ENCODE assay signal across 22 cellular contexts in genomic region chr4:94358101-94358500, GRCh38. TPM values are rescaled to one million over a fixed set of nuclear protein-coding genes. Genes with fewer than 3 reads are reported as not detected.
A peak's percentile ranks its signal among the peaks of the same experiment; 100 is the strongest.
DNase-seq lines count a peak whose midpoint lies in the region; FAIRE-seq and TF ChIP-seq lines count a peak whose summit lies in the region.
"Had no signal": no experiment of that assay in that cellular context is flagged by ENCODE, and none has a peak within 500 bp of the region (broad histone marks: within the 10 kb centered on the region; RNA-seq: fewer than 3 reads in every experiment).

No MANE protein-coding gene starts in this region.

- no peaks in the 10 kb centered on the region for H3K4me1 ChIP-seq in mammary epithelial cell (ENCODE audit: insufficient read depth, low read length)
- H3K4me1 ChIP-seq in breast epithelium, result no peaks in the 10 kb centered on the region
- no peaks in the 10 kb centered on the region for H3K4me1 ChIP-seq in keratinocyte (ENCODE audit: control insufficient read depth, extremely low read depth, insufficient read depth, low read length)

- H2AFZ ChIP-seq in mammary epithelial cell (ENCODE audit: low read depth, low read length) (no peak overlapping the region), keratinocyte (ENCODE audit: control insufficient read depth, low read length) (no peak overlapping the region)
- H2AFZ ChIP-seq: GM23338 had no signal

- H3K4me3 ChIP-seq in mammary epithelial cell (replicated peaks in 1 of 3; ENCODE audit: insufficient read depth in 1 of 3, low read depth in 2 of 3, low read length in 3 of 3) (no peak overlapping the region), breast epithelium (no peak overlapping the region), epithelial cell of esophagus (ENCODE audit: low read length) (no peak overlapping the region), keratinocyte (ENCODE audit: control insufficient read depth in 2 of 3, extremely low read depth in 1 of 3, insufficient read depth in 2 of 3, low read depth in 1 of 3, low read length in 3 of 3) (no peak overlapping the region)
- H3K4me3 ChIP-seq: A549, GM23338 had no signal

- TF ChIP-seq CTCF in mammary epithelial cell (conservative IDR thresholded peaks at IDR 0.05 in 1 of 2, IDR thresholded peaks at IDR 0.05 in 1 of 2; ENCODE audit: extremely low read depth in 1 of 2, insufficient read depth in 1 of 2, low read depth in 1 of 2, low read length in 2 of 2), result no peak
- no peak for TF ChIP-seq CTCF in breast epithelium (IDR thresholded peaks at IDR 0.05)
- TF ChIP-seq CTCF in epithelial cell of esophagus (IDR thresholded peaks at IDR 0.05; ENCODE audit: insufficient read depth, low read depth, low read length, missing control alignments), result no peak
- no peak for TF ChIP-seq CTCF in keratinocyte (optimal IDR thresholded peaks at IDR 0.05 in 1 of 3, IDR thresholded peaks at IDR 0.05 in 1 of 3, conservative IDR thresholded peaks at IDR 0.05 in 1 of 3; ENCODE audit: extremely low read depth in 1 of 3, insufficient read depth in 2 of 3, low read length in 3 of 3)
- no peak for TF ChIP-seq CTCF in GM13976 (IDR thresholded peaks at IDR 0.05; ENCODE audit: borderline replicate concordance, control extremely low read depth, extremely low read depth, insufficient read depth, missing control alignments)

- H4K20me1 ChIP-seq in mammary epithelial cell (ENCODE audit: insufficient read depth, low read length) (no peaks in the 10 kb centered on the region), keratinocyte (ENCODE audit: control insufficient read depth, extremely low read depth, insufficient read depth, low read length) (no peaks in the 10 kb centered on the region)

- no peaks in the 10 kb centered on the region for H3K9me1 ChIP-seq in keratinocyte (ENCODE audit: control insufficient read depth, extremely low read depth, insufficient read depth, low read length)

- FAIRE-seq in keratinocyte (lab: Jason Lieb, UNC), result peak; percentile 56
- FAIRE-seq: A549, G401.6, GM12892, GM19239 had no signal

- no peaks in the 10 kb centered on the region for H3K9me3 ChIP-seq in mammary epithelial cell (replicated peaks; ENCODE audit: insufficient read depth, low read length)
- no peaks in the 10 kb centered on the region for H3K9me3 ChIP-seq in breast epithelium
- no peaks in the 10 kb centered on the region for H3K9me3 ChIP-seq in keratinocyte (ENCODE audit: control insufficient read depth, low read depth, low read length)
- H3K9me3 ChIP-seq: A549 had no signal

- peaks cover 1% of the 10 kb centered on the region for H3K27me3 ChIP-seq in mammary epithelial cell (ENCODE audit: insufficient read depth, low read length)
- no peaks in the 10 kb centered on the region for H3K27me3 ChIP-seq in breast epithelium
- no peaks in the 10 kb centered on the region for H3K27me3 ChIP-seq in keratinocyte (ENCODE audit: control insufficient read depth, extremely low read depth, insufficient read depth, low read length)

- no TSS peak for BruUV-seq in mammary epithelial cell (replicated peaks; lab: Mats Ljungman, UMichigan)

- H3K9ac ChIP-seq in mammary epithelial cell (ENCODE audit: insufficient read depth, low read length) (no peak overlapping the region), keratinocyte (ENCODE audit: control insufficient read depth, extremely low read depth, insufficient read depth, low read length) (no peak overlapping the region)

- H3K27ac ChIP-seq in mammary epithelial cell (ENCODE audit: insufficient read depth, low read depth, low read length), result no peak overlapping the region
- no peak overlapping the region for H3K27ac ChIP-seq in breast epithelium
- H3K27ac ChIP-seq in keratinocyte (ENCODE audit: control insufficient read depth, insufficient read depth, low read length), result no peak overlapping the region
- H3K27ac ChIP-seq: A549 had no signal

- DNase-seq in mammary epithelial cell (peak; percentile 8), breast epithelium (ENCODE audit: low spot score in 2 of 2) (no peak), epithelial cell of esophagus (ENCODE audit: low read depth) (peak; percentile 66), keratinocyte (ENCODE audit: low read depth, low spot score) (no peak), GM13976 (ENCODE audit: low spot score) (no peak), DMS114 treated with DMSO at 0.1 percent for 48 hours (lab: John Stamatoyannopoulos, UW; ENCODE audit: unreplicated experiment) (no peak)
- no peak for DNase-seq in stimulated activated naive CD4-positive, alpha-beta T cell treated with Interleukin-2 at 50 U/mL for 16 hours (lab: John Stamatoyannopoulos, UW)
- DNase-seq: 8988T; C1 segment of cervical spinal cord; Calu3; CD4-positive, alpha-beta memory T cell; COR-L47; DMS153; DND-41; H9 had no signal

- H3K4me2 ChIP-seq in mammary epithelial cell (ENCODE audit: insufficient read depth, low read depth, low read length), result no peak overlapping the region
- H3K4me2 ChIP-seq in keratinocyte (ENCODE audit: control insufficient read depth, extremely low read depth, insufficient read depth, low read depth, low read length), result no peak overlapping the region
- H3K4me2 ChIP-seq: A549, GM23338 had no signal

- intact Hi-C loops in mammary epithelial cell (cut with micrococcal nuclease) (no loop called here), breast epithelium (cut with DNase I; ENCODE audit: low total_unique reads) (no loop called here)

- CTCF ChIA-PET in mammary epithelial cell (lab: Charles Lee; ENCODE audit: low non-redundant PET), result no interaction called here

- H3K36me3 ChIP-seq in mammary epithelial cell (ENCODE audit: insufficient read depth, low read length) (no peaks in the 10 kb centered on the region), breast epithelium (no peaks in the 10 kb centered on the region), keratinocyte (ENCODE audit: control insufficient read depth in 2 of 2, extremely low read depth in 1 of 2, insufficient read depth in 2 of 2, low read length in 2 of 2) (no peaks in the 10 kb centered on the region)

- in situ Hi-C loops in mammary epithelial cell (cut with MboI; ENCODE audit: low sequenced_read_pairs in 2 of 2) (no loop called here), GM13976 (cut with MboI; ENCODE audit: low sequenced_read_pairs, unreplicated experiment) (no loop called here)

- TF ChIP-seq POLR2A in breast epithelium (IDR thresholded peaks at IDR 0.05), result no peak

- no peaks in the 10 kb centered on the region for H3K79me2 ChIP-seq in mammary epithelial cell (ENCODE audit: insufficient read depth, low read length)
- H3K79me2 ChIP-seq in keratinocyte (ENCODE audit: control insufficient read depth, insufficient read depth, low read length), result no peaks in the 10 kb centered on the region

- dilution Hi-C loops in mammary epithelial cell (cut with HindIII; ENCODE audit: low sequenced_read_pairs), result no loop called here
- dilution Hi-C loops in keratinocyte (cut with MboI; ENCODE audit: extremely low pct_ligation_motif_present, low sequenced_read_pairs), result no loop called here

RNA-seq across cellular contexts. Expression of gene HPGDS, which starts 15.5 kb away (rescaled TPM):
- total RNA-seq in mammary epithelial cell, result not detected
- polyA plus RNA-seq in mammary epithelial cell, result not detected
- polyA minus RNA-seq in mammary epithelial cell, result not detected
- 1 to 10 TPM in 2 of 3 donors, under 1 TPM in 1; 0.98 to 7.5 (median 2.0) TPM for total RNA-seq in breast epithelium
- polyA plus RNA-seq in keratinocyte, result not detected in 3 replicates
- polyA plus RNA-seq in keratinocyte (2011; ENCODE audit: low read depth), result not detected
- polyA plus RNA-seq in keratinocyte (2011; cell fraction: cytosol; rRNA removed), result not detected in 2 replicates
- not detected in 2 replicates for polyA plus RNA-seq in keratinocyte (2011; cell fraction: nucleus; rRNA removed)
- not detected in 2 replicates for polyA plus RNA-seq in keratinocyte (2012; ENCODE audit: low replicate concordance)
- polyA minus RNA-seq in keratinocyte, result not detected in 3 replicates
- polyA minus RNA-seq in keratinocyte (2011; cell fraction: cytosol; rRNA and poly(A)+ RNA removed), result not detected
- not detected in 2 replicates for polyA minus RNA-seq in keratinocyte (2011; cell fraction: nucleus; rRNA and poly(A)+ RNA removed)
- total RNA-seq: Calu3, GM23338, H4, H9 had no signal
- polyA plus RNA-seq: A549; BJ; CD4-positive, alpha-beta memory T cell; GM23338 had no signal

Comparison
In these comparisons a context has a peak if more than half of its experiments do, and no peak if none do; other contexts are left out.
1. DNase-seq: peak in mammary epithelial cell (single experiment) and epithelial cell of esophagus (single experiment); none in breast epithelium (0 of 2), keratinocyte (single experiment), GM13976 (single experiment), stimulated activated naive CD4-positive, alpha-beta T cell treated with Interleukin-2 at 50 U/mL for 16 hours (single experiment) and DMS114 treated with DMSO at 0.1 percent for 48 hours (single experiment).